8 cellular contexts compared by ENCODE assay signal in genomic region chrX:119853449-119853848, GRCh38. TPM values are rescaled to one million over a fixed set of nuclear protein-coding genes. Genes with fewer than 3 reads are reported as not detected.
DNase-seq lines count a peak whose midpoint lies in the region; ATAC-seq and TF ChIP-seq lines count a peak whose summit lies in the region.

No MANE protein-coding gene starts in this region.

- no peak for TF ChIP-seq POLR2A in erythroblast (IDR thresholded peaks at IDR 0.05; ENCODE audit: low read length)

- DNase-seq in activated CD4-positive, alpha-beta T cell treated with anti-CD3 and anti-CD28 coated beads, Interleukin-2, amount 10 ng/mL, durations not matched to agents 7 days and 5 days = no peak
- DNase-seq in activated CD4-positive, alpha-beta T cell treated with anti-CD3 and anti-CD28 coated beads, Interleukin-2, amount 50 U/mL, for 4 hours = no peak
- no peak for DNase-seq in activated naive CD8-positive, alpha-beta T cell treated with anti-CD3 and anti-CD28 coated beads for 36 hours
- DNase-seq in kidney tubule cell (ENCODE audit: low spot score) = peak; percentile 13
- DNase-seq in tibial artery = no peak
- no peak for DNase-seq in posterior cingulate gyrus
- DNase-seq in erythroblast (lab: John Stamatoyannopoulos, UW) = no peak

- H3K36me3 ChIP-seq in tibial artery = peaks cover 0 to 3% (median 0%) of the 10 kb centered on the region in 3 donors

- no peak for TF ChIP-seq CTCF in tibial artery (IDR thresholded peaks at IDR 0.05)

- H3K9me3 ChIP-seq in tibial artery = no peaks in the 10 kb centered on the region

- peak overlapping the region; percentile 98 for H3K4me3 Mint-ChIP-seq in activated CD4-positive, alpha-beta T cell treated with anti-CD3 and anti-CD28 coated beads, Interleukin-2, amount 10 ng/mL, durations not matched to agents 7 days and 5 days
- peak overlapping the region; percentile 96 for H3K4me3 Mint-ChIP-seq in activated naive CD8-positive, alpha-beta T cell treated with anti-CD3 and anti-CD28 coated beads for 36 hours

- peaks cover 12% of the 10 kb centered on the region for H3K36me3 Mint-ChIP-seq in activated CD4-positive, alpha-beta T cell treated with anti-CD3 and anti-CD28 coated beads, Interleukin-2, amount 10 ng/mL, durations not matched to agents 7 days and 5 days (ENCODE audit: low read depth)
- peaks cover 11% of the 10 kb centered on the region for H3K36me3 Mint-ChIP-seq in activated naive CD8-positive, alpha-beta T cell treated with anti-CD3 and anti-CD28 coated beads for 36 hours

- ATAC-seq in HG03457 (IDR thresholded peaks at IDR 0.05; ENCODE audit: unreplicated experiment) = no peak

- POLR2A ChIA-PET in activated CD4-positive, alpha-beta T cell treated with anti-CD3 and anti-CD28 coated beads, Interleukin-2, amount 10 ng/mL, durations not matched to agents 7 days and 5 days (lab: Charles Lee) = interaction anchor here (0.5 to 1.3 kb wide), 3 partner anchors 20 to 188 kb away, joined by 3 to 10 read pairs (median 5); partner anchors contain the start of gene RPL39

- peaks cover 23% of the 10 kb centered on the region for H3K4me1 Mint-ChIP-seq in activated CD4-positive, alpha-beta T cell treated with anti-CD3 and anti-CD28 coated beads, Interleukin-2, amount 10 ng/mL, durations not matched to agents 7 days and 5 days
- peaks cover 3% of the 10 kb centered on the region for H3K4me1 Mint-ChIP-seq in activated naive CD8-positive, alpha-beta T cell treated with anti-CD3 and anti-CD28 coated beads for 36 hours

- peak overlapping the region; percentile 97 for H3K27ac Mint-ChIP-seq in activated CD4-positive, alpha-beta T cell treated with anti-CD3 and anti-CD28 coated beads, Interleukin-2, amount 10 ng/mL, durations not matched to agents 7 days and 5 days
- peak overlapping the region; percentile 97 for H3K27ac Mint-ChIP-seq in activated naive CD8-positive, alpha-beta T cell treated with anti-CD3 and anti-CD28 coated beads for 36 hours

- H3K4me1 ChIP-seq in tibial artery = peaks cover 0 to 2% (median 0%) of the 10 kb centered on the region in 4 donors

- CTCF ChIA-PET in activated CD4-positive, alpha-beta T cell treated with anti-CD3 and anti-CD28 coated beads, Interleukin-2, amount 10 ng/mL, durations not matched to agents 7 days and 5 days (lab: Charles Lee) = interaction anchor here (1.2 to 1.5 kb wide), 3 partner anchors 18 to 62 kb away, joined by 3 to 6 read pairs (median 5); partner anchors contain the start of genes NDUFA1, RNF113A and RPL39

- peak overlapping the region; percentile 89 to 92 for H3K27ac ChIP-seq in tibial artery

- H3K9me3 Mint-ChIP-seq in activated CD4-positive, alpha-beta T cell treated with anti-CD3 and anti-CD28 coated beads, Interleukin-2, amount 10 ng/mL, durations not matched to agents 7 days and 5 days = no peaks in the 10 kb centered on the region
- no peaks in the 10 kb centered on the region for H3K9me3 Mint-ChIP-seq in activated naive CD8-positive, alpha-beta T cell treated with anti-CD3 and anti-CD28 coated beads for 36 hours

- intact Hi-C loops in tibial artery (cut with DNase I; ENCODE audit: low total_unique reads) = loop anchor here (5.0 kb wide), 1 partner anchor 61 kb away; the partner anchor contains the start of gene RPL39
- intact Hi-C loops in posterior cingulate gyrus (cut with DNase I) = loop anchor here (2.0 to 5.0 kb wide), 2 partner anchors 17 to 61 kb away; partner anchors contain the start of genes NDUFA1, RNF113A and RPL39

- H3K4me3 ChIP-seq in tibial artery = peak overlapping the region; percentile 73

- H3K27me3 Mint-ChIP-seq in activated CD4-positive, alpha-beta T cell treated with anti-CD3 and anti-CD28 coated beads, Interleukin-2, amount 10 ng/mL, durations not matched to agents 7 days and 5 days = no peaks in the 10 kb centered on the region
- no peaks in the 10 kb centered on the region for H3K27me3 Mint-ChIP-seq in activated naive CD8-positive, alpha-beta T cell treated with anti-CD3 and anti-CD28 coated beads for 36 hours

- no peaks in the 10 kb centered on the region for H3K27me3 ChIP-seq in tibial artery

RNA-seq across cellular contexts. Expression of gene UPF3B, which starts 0.7 kb away (rescaled TPM):
- 10 to 100 TPM; 11.8 to 12.3 TPM for total RNA-seq in activated CD4-positive, alpha-beta T cell treated with anti-CD3 and anti-CD28 coated beads, Interleukin-2, amount 10 ng/mL, durations not matched to agents 7 days and 5 days
- total RNA-seq in activated naive CD8-positive, alpha-beta T cell treated with anti-CD3 and anti-CD28 coated beads for 36 hours = 10 to 100 TPM; 21.0 to 21.2 TPM

RNA-seq across cellular contexts. Expression of gene RNF113A, which starts 18.1 kb away (rescaled TPM):
- 10 to 100 TPM; 28.8 to 30.4 TPM for total RNA-seq in activated CD4-positive, alpha-beta T cell treated with anti-CD3 and anti-CD28 coated beads, Interleukin-2, amount 10 ng/mL, durations not matched to agents 7 days and 5 days
- 10 to 100 TPM; 28.2 to 28.4 TPM for total RNA-seq in activated naive CD8-positive, alpha-beta T cell treated with anti-CD3 and anti-CD28 coated beads for 36 hours

RNA-seq across cellular contexts. Expression of gene NDUFA1, which starts 18.2 kb away (rescaled TPM):
- total RNA-seq in activated CD4-positive, alpha-beta T cell treated with anti-CD3 and anti-CD28 coated beads, Interleukin-2, amount 10 ng/mL, durations not matched to agents 7 days and 5 days = 100 to 1,000 TPM in 1 of 2 experiments, 10 to 100 TPM in 1; 64.9 to 104 TPM
- total RNA-seq in activated naive CD8-positive, alpha-beta T cell treated with anti-CD3 and anti-CD28 coated beads for 36 hours = 10 to 100 TPM; 93.8 to 95.1 TPM

RNA-seq across cellular contexts. Expression of gene AKAP14, which starts 42.2 kb away (rescaled TPM):
- total RNA-seq in activated CD4-positive, alpha-beta T cell treated with anti-CD3 and anti-CD28 coated beads, Interleukin-2, amount 10 ng/mL, durations not matched to agents 7 days and 5 days = not detected
- not detected for total RNA-seq in activated naive CD8-positive, alpha-beta T cell treated with anti-CD3 and anti-CD28 coated beads for 36 hours
